Comparison of ENCODE assay signal across 10 cellular contexts in genomic region chr19:10226376-10227214, GRCh38. TPM values are rescaled to one million over a fixed set of nuclear protein-coding genes. Genes with fewer than 3 reads are reported as not detected.
A peak's percentile ranks its signal among the peaks of the same experiment; 100 is the strongest.
DNase-seq lines count a peak whose midpoint lies in the region; ATAC-seq and TF ChIP-seq lines count a peak whose summit lies in the region.
"Had no signal": no experiment of that assay in that cellular context is flagged by ENCODE, and none has a peak within 500 bp of the region (broad histone marks: within the 10 kb centered on the region; RNA-seq: fewer than 3 reads in every experiment).

No MANE protein-coding gene starts in this region.

- no peaks in the 10 kb centered on the region for H3K27me3 ChIP-seq in parathyroid adenoma (ENCODE audit: control insufficient read depth, insufficient read depth, low read length)

- CTCF ChIA-PET in activated naive CD4-positive, alpha-beta T cell treated with anti-CD3 and anti-CD28 coated beads, Interleukin-2, amount 10 ng/mL, durations not matched to agents 7 days and 5 days (lab: Charles Lee): interaction anchor here (1.2 to 4.3 kb wide), 2 partner anchors 10 to 24 kb away, joined by 3 to 35 read pairs; partner anchors contain the start of gene MRPL4

- H3K27ac Mint-ChIP-seq in activated naive CD4-positive, alpha-beta T cell treated with anti-CD3 and anti-CD28 coated beads, Interleukin-2, amount 10 ng/mL, durations not matched to agents 7 days and 5 days: no peak overlapping the region
- H3K27ac Mint-ChIP-seq: activated naive CD4-positive, alpha-beta T cell treated with anti-CD3 and anti-CD28 coated beads for 36 hours had no signal

- no peaks in the 10 kb centered on the region for H3K9me3 Mint-ChIP-seq in activated naive CD4-positive, alpha-beta T cell treated with anti-CD3 and anti-CD28 coated beads, Interleukin-2, amount 10 ng/mL, durations not matched to agents 7 days and 5 days
- H3K9me3 Mint-ChIP-seq: activated naive CD4-positive, alpha-beta T cell treated with anti-CD3 and anti-CD28 coated beads for 36 hours had no signal

- no peaks in the 10 kb centered on the region for H3K36me3 Mint-ChIP-seq in activated naive CD4-positive, alpha-beta T cell treated with anti-CD3 and anti-CD28 coated beads, Interleukin-2, amount 10 ng/mL, durations not matched to agents 7 days and 5 days

- peaks cover 15% of the 10 kb centered on the region for H3K27me3 Mint-ChIP-seq in activated naive CD4-positive, alpha-beta T cell treated with anti-CD3 and anti-CD28 coated beads, Interleukin-2, amount 10 ng/mL, durations not matched to agents 7 days and 5 days

- H3K4me1 ChIP-seq in parathyroid adenoma: peaks cover 8% of the 10 kb centered on the region

- H3K36me3 ChIP-seq in parathyroid adenoma (ENCODE audit: control insufficient read depth, insufficient read depth, low read length): no peaks in the 10 kb centered on the region

- H3K4me2 ChIP-seq in parathyroid adenoma (ENCODE audit: low read length): no peak overlapping the region

- H3K4me3 Mint-ChIP-seq in activated naive CD4-positive, alpha-beta T cell treated with anti-CD3 and anti-CD28 coated beads, Interleukin-2, amount 10 ng/mL, durations not matched to agents 7 days and 5 days: no peak overlapping the region
- H3K4me3 Mint-ChIP-seq: activated naive CD4-positive, alpha-beta T cell treated with anti-CD3 and anti-CD28 coated beads for 36 hours; immature natural killer cell had no signal

- no peak for ATAC-seq in HG02623 (IDR thresholded peaks at IDR 0.05; ENCODE audit: unreplicated experiment)

- H3K4me1 Mint-ChIP-seq in activated naive CD4-positive, alpha-beta T cell treated with anti-CD3 and anti-CD28 coated beads, Interleukin-2, amount 10 ng/mL, durations not matched to agents 7 days and 5 days: peaks cover 10% of the 10 kb centered on the region

- H2AFZ ChIP-seq in parathyroid adenoma: no peak overlapping the region

- no peaks in the 10 kb centered on the region for H3K79me2 ChIP-seq in parathyroid adenoma

- H3K9me3 ChIP-seq in parathyroid adenoma (ENCODE audit: control insufficient read depth, low read length): no peaks in the 10 kb centered on the region

- H3K4me3 ChIP-seq in WI38 (ENCODE audit: low read depth, low read length) (peak overlapping the region; percentile 43), fibroblast of villous mesenchyme (ENCODE audit: low read depth, low read length) (peak overlapping the region; percentile 32), parathyroid adenoma (ENCODE audit: low read depth, low read length) (no peak overlapping the region)

- TF ChIP-seq CTCF in WI38 (IDR thresholded peaks at IDR 0.05; ENCODE audit: low read depth, low read length): no peak
- TF ChIP-seq CTCF in fibroblast of villous mesenchyme (IDR thresholded peaks at IDR 0.05; ENCODE audit: insufficient read depth, low read depth, low read length): no peak
- TF ChIP-seq CTCF in parathyroid adenoma (IDR thresholded peaks at IDR 0.05): no peak

- peak; percentile 61 for DNase-seq in AG08395 (ENCODE audit: low spot score)
- peak; percentile 93 for DNase-seq in fibroblast of villous mesenchyme (ENCODE audit: low read depth)
- no peak for DNase-seq in activated CD4-positive, alpha-beta T cell treated with anti-CD3 and anti-CD28 coated beads for 48 hours
- DNase-seq in activated naive CD4-positive, alpha-beta T cell treated with anti-CD3 and anti-CD28 coated beads, Interleukin-2, amount 10 ng/mL, durations not matched to agents 7 days and 5 days: no peak
- DNase-seq in activated CD4-positive, alpha-beta T cell treated with anti-CD3 and anti-CD28 coated beads, Interleukin-2, amount 50 U/mL, for 1 hour: no peak
- DNase-seq: activated naive CD4-positive, alpha-beta T cell treated with anti-CD3 and anti-CD28 coated beads for 36 hours; immature natural killer cell had no signal

- no peak overlapping the region for H3K9ac ChIP-seq in parathyroid adenoma

- H3K27ac ChIP-seq in parathyroid adenoma: peak overlapping the region; percentile 32

RNA-seq across cellular contexts. Expression of gene S1PR2, which starts 4.5 kb away (rescaled TPM):
- 33.2 and 35.4 TPM in 2 replicates for total RNA-seq in fibroblast of villous mesenchyme

RNA-seq across cellular contexts. Expression of gene MRPL4, which starts 25.4 kb away (rescaled TPM):
- 42.3 and 51.5 TPM in 2 replicates for total RNA-seq in fibroblast of villous mesenchyme

RNA-seq across cellular contexts. Expression of gene DNMT1, which starts 31.8 kb away (rescaled TPM):
- 56.1 and 60.2 TPM in 2 replicates for total RNA-seq in fibroblast of villous mesenchyme

RNA-seq across cellular contexts. Expression of gene ICAM1, which starts 44.3 kb away (rescaled TPM):
- total RNA-seq in fibroblast of villous mesenchyme: 75.1 and 244 TPM in 2 replicates

Comparison
In these comparisons a context has a peak if more than half of its experiments do, and no peak if none do; other contexts are left out.
1. DNase-seq: peak in AG08395 (single experiment) and fibroblast of villous mesenchyme (single experiment); none in activated CD4-positive, alpha-beta T cell treated with anti-CD3 and anti-CD28 coated beads for 48 hours (single experiment), activated naive CD4-positive, alpha-beta T cell treated with anti-CD3 and anti-CD28 coated beads, Interleukin-2, amount 10 ng/mL, durations not matched to agents 7 days and 5 days (single experiment) and activated CD4-positive, alpha-beta T cell treated with anti-CD3 and anti-CD28 coated beads, Interleukin-2, amount 50 U/mL, for 1 hour (single experiment).